10 cellular contexts compared by ENCODE assay signal in genomic region chr3:183295211-183295610, GRCh38. TPM values are rescaled to one million over a fixed set of nuclear protein-coding genes. Genes with fewer than 3 reads are reported as not detected.
DNase-seq lines count a peak whose midpoint lies in the region; ATAC-seq and TF ChIP-seq lines count a peak whose summit lies in the region.
"Had no signal": no experiment of that assay in that cellular context is flagged by ENCODE, and none has a peak within 500 bp of the region (broad histone marks: within the 10 kb centered on the region; RNA-seq: fewer than 3 reads in every experiment).

No MANE protein-coding gene starts in this region.

- no peak overlapping the region for H3K14ac ChIP-seq in trophoblast cell (ENCODE audit: low read length)

- no peaks in the 10 kb centered on the region for H3K9me3 Mint-ChIP-seq in naive thymus-derived CD8-positive, alpha-beta T cell
- H3K9me3 Mint-ChIP-seq: activated naive CD8-positive, alpha-beta T cell treated with anti-CD3 and anti-CD28 coated beads, Interleukin-2, amount 50 U/mL, for 24 hours had no signal

- H3K27ac ChIP-seq in trophoblast cell (ENCODE audit: low read depth, low read length) (peak overlapping the region; percentile 68), caudate nucleus (ENCODE audit: low read depth, low read length) (no peak overlapping the region)

- no peak overlapping the region for H3K23ac ChIP-seq in trophoblast cell (ENCODE audit: low read length)

- H3K9me3 ChIP-seq in trophoblast cell (ENCODE audit: insufficient read depth, low read depth, low read length), result peaks cover 2% of the 10 kb centered on the region

- H3K4me1 ChIP-seq in trophoblast cell (ENCODE audit: control insufficient read depth in 1 of 2, insufficient read depth in 2 of 2, low read length in 2 of 2), result peaks cover 4 to 7% of the 10 kb centered on the region in 2 experiments

- TF ChIP-seq POLR2A in erythroblast (IDR thresholded peaks at IDR 0.05; ENCODE audit: low read length), result no peak

- H2BK5ac ChIP-seq in trophoblast cell (ENCODE audit: low read depth, low read length, poor library complexity), result no peak overlapping the region

- no peaks in the 10 kb centered on the region for H3K36me3 ChIP-seq in trophoblast cell (ENCODE audit: control insufficient read depth in 1 of 2, insufficient read depth in 2 of 2, low read length in 2 of 2)

- no peaks in the 10 kb centered on the region for H3K79me2 ChIP-seq in trophoblast cell (ENCODE audit: control insufficient read depth, insufficient read depth, low read length, poor library complexity)

- no peak overlapping the region for H4K12ac ChIP-seq in trophoblast cell (ENCODE audit: low read depth, low read length)

- no peak overlapping the region for H2BK12ac ChIP-seq in trophoblast cell (ENCODE audit: low read length)

- H3K27me3 ChIP-seq in trophoblast cell (ENCODE audit: insufficient read depth, low read length), result no peaks in the 10 kb centered on the region

- no peak for ATAC-seq in left colon
- no peak for ATAC-seq in HG02840 (IDR thresholded peaks at IDR 0.05; ENCODE audit: low FRiP score, unreplicated experiment)
- ATAC-seq in naive thymus-derived CD8-positive, alpha-beta T cell, result no peak
- ATAC-seq: activated naive CD8-positive, alpha-beta T cell treated with anti-CD3 and anti-CD28 coated beads, Interleukin-2, amount 50 U/mL, for 24 hours had no signal

- WGBS in trophoblast cell (ENCODE audit: extremely low coverage, insufficient coverage, insufficient read length), result no CpG with 5 or more reads among the region's 3 CpGs

- no peak overlapping the region for H3K4me2 ChIP-seq in trophoblast cell (ENCODE audit: low read length)

- H2AK5ac ChIP-seq in trophoblast cell (ENCODE audit: low read length), result no peak overlapping the region

- no peak overlapping the region for H4K91ac ChIP-seq in trophoblast cell (ENCODE audit: low read depth, low read length)

- POLR2A ChIA-PET in naive thymus-derived CD8-positive, alpha-beta T cell (lab: Charles Lee), result no interaction called here

- H3K4ac ChIP-seq in trophoblast cell (ENCODE audit: low read depth, low read length), result no peak overlapping the region

- no peaks in the 10 kb centered on the region for H3K36me3 Mint-ChIP-seq in naive thymus-derived CD8-positive, alpha-beta T cell

- H2BK120ac ChIP-seq in trophoblast cell (ENCODE audit: insufficient read depth, low read length, poor library complexity), result no peak overlapping the region

- intact Hi-C loops in left colon (cut with DNase I, micrococcal nuclease), result no loop called here

- H3K9ac ChIP-seq in trophoblast cell (ENCODE audit: low read length), result no peak overlapping the region

- DNase-seq in ELR (ENCODE audit: low read depth), result peak; percentile 66
- DNase-seq in NOMO-1 treated with dmso at 0.1 percent for 144 hours (lab: John Stamatoyannopoulos, UW; ENCODE audit: unreplicated experiment), result peak; percentile 83
- DNase-seq in erythroblast (lab: John Stamatoyannopoulos, UW), result peak; percentile 23 to 77
- peak; percentile 35 to 65 for DNase-seq in trophoblast cell
- DNase-seq in left colon, result no peak
- no peak for DNase-seq in caudate nucleus (lab: John Stamatoyannopoulos, UW)
- DNase-seq in naive thymus-derived CD8-positive, alpha-beta T cell, result no peak
- DNase-seq: activated naive CD8-positive, alpha-beta T cell treated with anti-CD3 and anti-CD28 coated beads, Interleukin-2, amount 50 U/mL, for 24 hours; NCI-H69 had no signal

- H3K4me3 ChIP-seq in trophoblast cell (ENCODE audit: low read depth, low read length), result no peak overlapping the region

- peaks cover 0 to 2% (median 0%) of the 10 kb centered on the region in 4 donors for H3K4me1 Mint-ChIP-seq in naive thymus-derived CD8-positive, alpha-beta T cell

- H3K4me3 Mint-ChIP-seq in naive thymus-derived CD8-positive, alpha-beta T cell, result no peak overlapping the region
- H3K4me3 Mint-ChIP-seq: activated naive CD8-positive, alpha-beta T cell treated with anti-CD3 and anti-CD28 coated beads, Interleukin-2, amount 50 U/mL, for 24 hours had no signal

- no peak overlapping the region for H4K8ac ChIP-seq in trophoblast cell (ENCODE audit: low read depth, low read length)

- H3K18ac ChIP-seq in trophoblast cell (ENCODE audit: low read length), result no peak overlapping the region

- no peak overlapping the region for H2AFZ ChIP-seq in trophoblast cell (ENCODE audit: insufficient read depth, low read length, poor library complexity)

- peaks cover 0 to 3% (median 0%) of the 10 kb centered on the region in 5 donors for H3K27me3 Mint-ChIP-seq in naive thymus-derived CD8-positive, alpha-beta T cell
- H3K27me3 Mint-ChIP-seq: activated naive CD8-positive, alpha-beta T cell treated with anti-CD3 and anti-CD28 coated beads, Interleukin-2, amount 50 U/mL, for 24 hours had no signal

- no peak overlapping the region for H3K27ac Mint-ChIP-seq in naive thymus-derived CD8-positive, alpha-beta T cell
- H3K27ac Mint-ChIP-seq: activated naive CD8-positive, alpha-beta T cell treated with anti-CD3 and anti-CD28 coated beads, Interleukin-2, amount 50 U/mL, for 24 hours had no signal

- H3K79me1 ChIP-seq in trophoblast cell (ENCODE audit: low read length), result peaks cover 2% of the 10 kb centered on the region

RNA-seq across cellular contexts. Expression of gene B3GNT5, which starts 42.2 kb away (rescaled TPM):
- polyA plus RNA-seq in trophoblast cell (2013), result 34.5 and 36.5 TPM in 2 replicates
- 100 to 1,000 TPM in 1 of 2 donors, 10 to 100 TPM in 1; 80.3 to 106 TPM for total RNA-seq in left colon
- not detected for total RNA-seq in naive thymus-derived CD8-positive, alpha-beta T cell
- polyA plus RNA-seq in naive thymus-derived CD8-positive, alpha-beta T cell, result not detected

Comparison
In these comparisons a context has a peak if more than half of its experiments do, and no peak if none do; other contexts are left out.
1. DNase-seq: peak in ELR (single experiment), NOMO-1 treated with dmso at 0.1 percent for 144 hours (single experiment), erythroblast (2 of 2) and trophoblast cell (2 of 2); none in left colon (0 of 2), caudate nucleus (0 of 61) and naive thymus-derived CD8-positive, alpha-beta T cell (0 of 10).
2. RNA of gene B3GNT5, which starts 42.2 kb away (total RNA-seq): 80.3 to 106 TPM in left colon; not detected in naive thymus-derived CD8-positive, alpha-beta T cell; every median in the first group is over 10 times any median in the second.